26 cellular contexts compared by ENCODE assay signal in genomic region chr6:44537306-44538049, GRCh38.
DNase-seq lines count a peak whose midpoint lies in the region; ATAC-seq lines count a peak whose summit lies in the region.
"Had no signal": no experiment of that assay in that cellular context is flagged by ENCODE, and none has a peak within 500 bp of the region (broad histone marks: within the 10 kb centered on the region; RNA-seq: fewer than 3 reads in every experiment).

No MANE protein-coding gene starts in this region.

- DNase-seq in NCI-H82 (lab: John Stamatoyannopoulos, UW) (peak; percentile 67), NCI-H82 treated with DMSO at 0.1 percent for 48 hours (lab: John Stamatoyannopoulos, UW; ENCODE audit: unreplicated experiment) (no peak), NCI-H1436 (lab: John Stamatoyannopoulos, UW) (peak; percentile 84), NCI-H748 (lab: John Stamatoyannopoulos, UW; ENCODE audit: unreplicated experiment) (peak; percentile 98), islet precursor cell (peak; percentile 26), NCI-H2029 treated with DMSO at 0.1 percent for 48 hours (lab: John Stamatoyannopoulos, UW) (no peak), NCI-H1930 (lab: John Stamatoyannopoulos, UW) (no peak)
- DNase-seq: ACHN; activated CD4-positive, CD25-positive, alpha-beta regulatory T cell; activated naive CD4-positive, alpha-beta T cell treated with Interleukin-2 at 50 U/mL for 16 hours; amniotic stem cell; BE2C; brain microvascular endothelial cell; H7; hippocampal formation; KG1; MG63; NCI-H1105 treated with DMSO at 0.1 percent for 48 hours; NCI-H2227 treated with DMSO at 0.1 percent for 48 hours; NK-92 treated with Interleukin-12 subunit alpha and Interleukin-12 subunit beta, amount 100 ng/mL, for 24 hours; PC-3; stimulated activated naive B cell treated with anti-CD40 and anti-IgM and Interleukin-4, amounts not matched to agents 10 μg/mL and 1 μg/mL and 100 μg/mL, for 72 hours; substantia nigra had no signal

- ATAC-seq in GM21619 (IDR thresholded peaks at IDR 0.05; ENCODE audit: unreplicated experiment) = no peak
- ATAC-seq: CD8-positive, alpha-beta T cell; GM12878; PC-3; stimulated activated naive B cell treated with anti-CD40 and anti-IgM and Interleukin-4, amounts not matched to agents 10 μg/mL and 1 μg/mL and 100 μg/mL, for 72 hours had no signal

Comparison
In these comparisons a context has a peak if more than half of its experiments do, and no peak if none do; other contexts are left out.
1. DNase-seq: peak in NCI-H82 (single experiment), NCI-H1436 (single experiment), NCI-H748 (single experiment) and islet precursor cell (single experiment); none in NCI-H82 treated with DMSO at 0.1 percent for 48 hours (single experiment), NCI-H2029 treated with DMSO at 0.1 percent for 48 hours (single experiment) and NCI-H1930 (0 of 2).